In genomic region chr18:3541549-3542386, GRCh38 we compare ENCODE assay signal across 10 cellular contexts.
DNase-seq lines count a peak whose midpoint lies in the region; ATAC-seq lines count a peak whose summit lies in the region.
"Had no signal": no experiment of that assay in that cellular context is flagged by ENCODE, and none has a peak within 500 bp of the region (broad histone marks: within the 10 kb centered on the region; RNA-seq: fewer than 3 reads in every experiment).

No MANE protein-coding gene starts in this region.

- no peaks in the 10 kb centered on the region for H3K36me3 Mint-ChIP-seq in activated T-cell treated with anti-CD3 and anti-CD28 coated beads, Interleukin-2, amount 50 U/mL, for 72 hours (ENCODE audit: insufficient read depth in 2 of 2)

- H3K9me3 Mint-ChIP-seq in activated T-cell treated with anti-CD3 and anti-CD28 coated beads, Interleukin-2, amount 50 U/mL, for 72 hours: no peaks in the 10 kb centered on the region

- peak overlapping the region; percentile 54 to 86 for H3K4me3 Mint-ChIP-seq in activated T-cell treated with anti-CD3 and anti-CD28 coated beads, Interleukin-2, amount 50 U/mL, for 72 hours

- H3K27me3 Mint-ChIP-seq in activated T-cell treated with anti-CD3 and anti-CD28 coated beads, Interleukin-2, amount 50 U/mL, for 72 hours (ENCODE audit: low read depth): peaks cover 8% of the 10 kb centered on the region

- peak; percentile 48 for DNase-seq in stimulated activated CD4-positive, alpha-beta T cell treated with anti-CD3 and anti-CD28 coated beads, Interleukin-15, amount 100 ng/mL, for 24 hours
- no peak for DNase-seq in stimulated activated CD4-positive, alpha-beta T cell treated with anti-CD3 and anti-CD28 coated beads, Interleukin-4, amount 100 ng/mL, for 1 hour
- peak; percentile 38 to 54 for DNase-seq in activated T-cell treated with anti-CD3 and anti-CD28 coated beads, Interleukin-2, amount 50 U/mL, for 72 hours
- DNase-seq in NCI-H446 treated with DMSO at 0.1 percent for 48 hours (lab: John Stamatoyannopoulos, UW) (no peak), NK-92 (lab: John Stamatoyannopoulos, UW; ENCODE audit: unreplicated experiment) (no peak), NCI-H345 (lab: John Stamatoyannopoulos, UW) (no peak), D341Med (ENCODE audit: low spot score) (no peak)
- DNase-seq: H7, NCI-H1436 treated with DMSO at 0.1 percent for 48 hours had no signal

- peak; percentile 98 for ATAC-seq in HG02884 (IDR thresholded peaks at IDR 0.05; ENCODE audit: unreplicated experiment)
- ATAC-seq in activated T-cell treated with anti-CD3 and anti-CD28 coated beads, Interleukin-2, amount 50 U/mL, for 72 hours (replicated peaks in 1 of 2): peak; percentile 100

- peaks cover 24% of the 10 kb centered on the region for H3K4me1 Mint-ChIP-seq in activated T-cell treated with anti-CD3 and anti-CD28 coated beads, Interleukin-2, amount 50 U/mL, for 72 hours (ENCODE audit: low read depth)

- peak overlapping the region; percentile 43 for H3K27ac Mint-ChIP-seq in activated T-cell treated with anti-CD3 and anti-CD28 coated beads, Interleukin-2, amount 50 U/mL, for 72 hours

Comparison
In these comparisons a context has a peak if more than half of its experiments do, and no peak if none do; other contexts are left out.
1. DNase-seq: peak in stimulated activated CD4-positive, alpha-beta T cell treated with anti-CD3 and anti-CD28 coated beads, Interleukin-15, amount 100 ng/mL, for 24 hours (single experiment) and activated T-cell treated with anti-CD3 and anti-CD28 coated beads, Interleukin-2, amount 50 U/mL, for 72 hours (2 of 2); none in stimulated activated CD4-positive, alpha-beta T cell treated with anti-CD3 and anti-CD28 coated beads, Interleukin-4, amount 100 ng/mL, for 1 hour (single experiment), NCI-H446 treated with DMSO at 0.1 percent for 48 hours (single experiment), NK-92 (single experiment), NCI-H345 (single experiment) and D341Med (single experiment).